Comparison of ENCODE assay signal across 20 cellular contexts in genomic region chr15:80431635-80432034, GRCh38.
DNase-seq lines count a peak whose midpoint lies in the region; ATAC-seq and TF ChIP-seq lines count a peak whose summit lies in the region.
"Had no signal": no experiment of that assay in that cellular context is flagged by ENCODE, and none has a peak within 500 bp of the region (broad histone marks: within the 10 kb centered on the region; RNA-seq: fewer than 3 reads in every experiment).

No MANE protein-coding gene starts in this region.

- no peak overlapping the region for H3K4me3 ChIP-seq in HEK293 (ENCODE audit: low read depth, low read length)
- H3K4me3 ChIP-seq in choroid plexus epithelial cell (ENCODE audit: low read depth, low read length): no peak overlapping the region
- no peak overlapping the region for H3K4me3 ChIP-seq in retinal pigment epithelial cell (ENCODE audit: low read length)
- H3K4me3 ChIP-seq: BLaER1 treated with 17β-estradiol and CSF1 and Interleukin-3, amounts not matched to agents 10 nM and 100 nM; SJCRH30 had no signal

- ATAC-seq in GM18867 (IDR thresholded peaks at IDR 0.05; ENCODE audit: unreplicated experiment): no peak
- ATAC-seq: HepG2, T-cell had no signal

- peak; percentile 86 for DNase-seq in NCI-H146 (lab: John Stamatoyannopoulos, UW)
- DNase-seq in choroid plexus epithelial cell (ENCODE audit: low read depth): no peak
- no peak for DNase-seq in retinal pigment epithelial cell (ENCODE audit: low read depth)
- DNase-seq in NCI-H1436 treated with DMSO at 0.1 percent for 48 hours (lab: John Stamatoyannopoulos, UW): no peak
- DNase-seq in NCI-H2227 treated with DMSO at 0.1 percent for 48 hours (lab: John Stamatoyannopoulos, UW): no peak
- DNase-seq: CD4-positive, alpha-beta memory T cell; GF-D8; KBM-7; MM.1S; NCI-H1048; NCI-H187; NCI-H510A; NCI-H748 treated with DMSO at 0.1 percent for 48 hours; OCI-M1; SJCRH30; T-cell had no signal

- TF ChIP-seq CTCF in HEK293 (tag by site-specific recombination; IDR thresholded peaks at IDR 0.05) (no peak), choroid plexus epithelial cell (conservative IDR thresholded peaks at IDR 0.05; ENCODE audit: low read depth, low read length) (peak; percentile 10), retinal pigment epithelial cell (conservative IDR thresholded peaks at IDR 0.05; ENCODE audit: low read depth, low read length) (peak; percentile 12)

- no peaks in the 10 kb centered on the region; the same call in 1 of the 2 replicates for H3K4me1 ChIP-seq in HEK293 (ENCODE audit: control insufficient read depth, insufficient read depth, low read length)
- H3K4me1 ChIP-seq: SJCRH30 had no signal

- CTCF ChIA-PET in HEK293 (lab: Yijun Ruan, JAX): interaction anchor here (0.7 to 2.6 kb wide), 4 partner anchors 13 to 228 kb away, joined by 3 to 13 read pairs (median 4); no protein-coding TSS in a partner anchor

- H3K36me3 ChIP-seq in HEK293 (ENCODE audit: control insufficient read depth in 2 of 2, insufficient read depth in 1 of 2, low read length in 2 of 2): no peaks in the 10 kb centered on the region
- H3K36me3 ChIP-seq: BLaER1 treated with 17β-estradiol and CSF1 and Interleukin-3, amounts not matched to agents 10 nM and 100 nM; SJCRH30 had no signal

- H3K9me3 ChIP-seq in HEK293 (ENCODE audit: control insufficient read depth, insufficient read depth, low read depth, low read length): no peaks in the 10 kb centered on the region; the same call in 1 of the 2 replicates
- H3K9me3 ChIP-seq: BLaER1 treated with 17β-estradiol and CSF1 and Interleukin-3, amounts not matched to agents 10 nM and 100 nM; SJCRH30 had no signal

- POLR2A ChIA-PET in HEK293 (lab: Yijun Ruan, JAX): no interaction called here

- no peak overlapping the region for H3K27ac ChIP-seq in HEK293 (ENCODE audit: extremely low read depth, low read depth, low read length)
- H3K27ac ChIP-seq: BLaER1 treated with 17β-estradiol and CSF1 and Interleukin-3, amounts not matched to agents 10 nM and 100 nM; SJCRH30 had no signal

TF ChIP-seq in HEK293, 187 proteins besides CTCF, POLR2A, EP300 and RAD21:
- no peak for TF ChIP-seq PRDM1 (tag by site-specific recombination; IDR thresholded peaks at IDR 0.05)
- peak; percentile 98 for TF ChIP-seq ZIC2 (tag by site-specific recombination; IDR thresholded peaks at IDR 0.05)
